In the genomic region with DNA sequence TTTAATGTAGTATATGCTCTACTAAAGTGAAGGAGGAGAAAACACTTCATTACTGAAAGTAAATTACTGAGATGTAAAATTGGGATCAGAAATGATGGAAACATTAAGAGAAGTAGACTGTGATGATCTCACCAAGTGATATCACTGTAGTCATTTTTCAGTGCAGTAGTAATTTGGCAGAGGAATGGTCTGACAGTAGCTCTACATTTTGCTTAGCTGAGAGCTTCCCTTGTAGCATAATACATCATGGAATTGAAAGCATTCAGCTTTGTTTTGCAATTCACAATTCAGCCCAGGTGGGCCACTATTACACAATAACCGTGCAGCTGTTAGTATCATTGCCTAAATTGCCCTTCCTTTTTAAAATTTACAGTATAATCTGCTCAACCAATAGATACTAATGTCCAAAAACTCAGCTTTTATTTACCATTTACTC, we compare ENCODE assay signal across 13 cellular contexts. TPM values are rescaled to one million over a fixed set of nuclear protein-coding genes. Genes with fewer than 3 reads are reported as not detected.
A peak's percentile ranks its signal among the peaks of the same experiment; 100 is the strongest.
DNase-seq lines count a peak whose midpoint lies in the region; ATAC-seq and TF ChIP-seq lines count a peak whose summit lies in the region.
"Had no signal": no experiment of that assay in that cellular context is flagged by ENCODE, and none has a peak within 500 bp of the region (broad histone marks: within the 10 kb centered on the region; RNA-seq: fewer than 3 reads in every experiment).

No MANE protein-coding gene starts in this region.

- TF ChIP-seq CTCF in fibroblast of lung (conservative IDR thresholded peaks at IDR 0.05 in 1 of 2, IDR thresholded peaks at IDR 0.05 in 1 of 2; ENCODE audit: low read depth in 1 of 2, low read length in 2 of 2), result no peak

- no peak for DNase-seq in left ventricle myocardium superior
- no peak for DNase-seq in right cardiac atrium
- peak; percentile 84 for DNase-seq in NCI-H748 treated with DMSO at 0.1 percent for 48 hours (lab: John Stamatoyannopoulos, UW)
- DNase-seq in fibroblast of lung (ENCODE audit: low read depth in 2 of 2), result peak; percentile 51 to 92
- DNase-seq in ureter (ENCODE audit: low spot score), result no peak
- no peak for DNase-seq in activated effector memory CD4-positive, alpha-beta T cell treated with anti-CD3 and anti-CD28 coated beads, Interleukin-2, amount 50 U/mL, for 16 hours
- no peak for DNase-seq in activated CD4-positive, CD25-positive, alpha-beta regulatory T cell (lab: John Stamatoyannopoulos, UW)
- DNase-seq: C1 segment of cervical spinal cord, NCI-H2029 treated with DMSO at 0.1 percent for 48 hours, Right ventricle myocardium superior, WERI-Rb-1 had no signal

- no peak overlapping the region for H2AFZ ChIP-seq in fibroblast of lung (ENCODE audit: low read length)

- H3K27ac ChIP-seq in right cardiac atrium (ENCODE audit: low read length), result no peak overlapping the region
- H3K27ac ChIP-seq in fibroblast of lung (ENCODE audit: insufficient read depth, low read length), result no peak overlapping the region
- H3K27ac ChIP-seq: WERI-Rb-1 had no signal

- no peak overlapping the region for H3K9ac ChIP-seq in fibroblast of lung (ENCODE audit: insufficient read depth, low read length)
- no peak overlapping the region for H3K9ac ChIP-seq in skeletal muscle satellite cell (ENCODE audit: low read depth, low read length)

- H3K9me3 ChIP-seq in right cardiac atrium (ENCODE audit: control insufficient read depth, low read length) (no peaks in the 10 kb centered on the region), fibroblast of lung (ENCODE audit: control insufficient read depth, insufficient read depth, low read depth, low read length) (no peaks in the 10 kb centered on the region), skeletal muscle satellite cell (replicated peaks; ENCODE audit: low read length) (no peaks in the 10 kb centered on the region)

- no peaks in the 10 kb centered on the region for H3K4me1 ChIP-seq in right cardiac atrium (ENCODE audit: control insufficient read depth, insufficient read depth, low read length)
- H3K4me1 ChIP-seq in fibroblast of lung (ENCODE audit: control insufficient read depth, extremely low read depth, insufficient read depth, low read length), result peaks cover 2% of the 10 kb centered on the region
- H3K4me1 ChIP-seq in skeletal muscle satellite cell (ENCODE audit: control insufficient read depth, insufficient read depth, low read length), result peaks cover 25% of the 10 kb centered on the region

- intact Hi-C loops in left ventricle myocardium superior (cut with micrococcal nuclease), result no loop called here
- intact Hi-C loops in right cardiac atrium (cut with DNase I), result no loop called here

- ATAC-seq in left ventricle myocardium superior (peak; percentile 34), right cardiac atrium (no peak)
- ATAC-seq: stimulated activated effector memory CD8-positive, alpha-beta T cell treated with anti-CD3 and anti-CD28 coated beads, Interleukin-12 subunit alpha, Interleukin-12 subunit beta, amount 100 ng/mL, for 72 hours had no signal

- H3K4me3 ChIP-seq in right cardiac atrium (ENCODE audit: low read length), result no peak overlapping the region
- H3K4me3 ChIP-seq in fibroblast of lung (replicated peaks in 1 of 4; ENCODE audit: control extremely low read depth in 1 of 4, insufficient read depth in 1 of 4, low read depth in 3 of 4, low read length in 4 of 4), result no peak overlapping the region
- H3K4me3 ChIP-seq in skeletal muscle satellite cell (ENCODE audit: low read length), result no peak overlapping the region

- WGBS in right cardiac atrium, result 53% methylated on average over 1 of the region's 1 CpG

- no peaks in the 10 kb centered on the region for H4K20me1 ChIP-seq in fibroblast of lung (ENCODE audit: control insufficient read depth, extremely low read depth, insufficient read depth, low read length)

- no peaks in the 10 kb centered on the region for H3K79me2 ChIP-seq in fibroblast of lung (ENCODE audit: control insufficient read depth, insufficient read depth, low read length)

- H3K27me3 ChIP-seq in right cardiac atrium (ENCODE audit: control insufficient read depth, insufficient read depth) (no peaks in the 10 kb centered on the region), fibroblast of lung (ENCODE audit: control insufficient read depth, insufficient read depth, low read length) (no peaks in the 10 kb centered on the region), skeletal muscle satellite cell (ENCODE audit: control insufficient read depth, insufficient read depth, low read length) (no peaks in the 10 kb centered on the region)

- H3K4me2 ChIP-seq in fibroblast of lung (ENCODE audit: extremely low read depth, insufficient read depth, low read length), result peak overlapping the region; percentile 7
- H3K4me2 ChIP-seq in skeletal muscle satellite cell (ENCODE audit: low read length), result peak overlapping the region; percentile 64

- H3K36me3 ChIP-seq in fibroblast of lung (ENCODE audit: control insufficient read depth, insufficient read depth, low read length) (no peaks in the 10 kb centered on the region), skeletal muscle satellite cell (ENCODE audit: insufficient read depth, low read length) (no peaks in the 10 kb centered on the region)
- H3K36me3 ChIP-seq: WERI-Rb-1 had no signal

RNA-seq across cellular contexts. Expression of gene CABCOCO1, which starts 19.4 kb away (rescaled TPM):
- total RNA-seq in left ventricle myocardium superior (not detected), right cardiac atrium (under 1 TPM in 1 of 4 donors, not detected in 3; 0.66 TPM), fibroblast of lung (0.26 and 0.83 TPM in 2 replicates), ureter (1.0 TPM)
- polyA plus RNA-seq in right cardiac atrium (0.09 TPM), fibroblast of lung (0.75 and 1.6 TPM in 2 replicates)
- polyA plus RNA-seq in fibroblast of lung (2012), result 0.33 and 1.1 TPM in 2 replicates
- polyA minus RNA-seq in fibroblast of lung (ENCODE audit: low replicate concordance), result not detected in 2 replicates
- 0.66 and 0.76 TPM in 2 replicates for total RNA-seq in skeletal muscle satellite cell (2012; rRNA removed)
- total RNA-seq: Right ventricle myocardium superior had no signal

Comparison
In these comparisons a context has a peak if more than half of its experiments do, and no peak if none do; other contexts are left out.
1. DNase-seq: peak in NCI-H748 treated with DMSO at 0.1 percent for 48 hours (single experiment) and fibroblast of lung (2 of 2); none in left ventricle myocardium superior (single experiment), right cardiac atrium (0 of 3), ureter (single experiment), activated effector memory CD4-positive, alpha-beta T cell treated with anti-CD3 and anti-CD28 coated beads, Interleukin-2, amount 50 U/mL, for 16 hours (single experiment) and activated CD4-positive, CD25-positive, alpha-beta regulatory T cell (0 of 4).